In genomic region chr4:8831221-8832129, GRCh38 we compare ENCODE assay signal across 20 cellular contexts. TPM values are rescaled to one million over a fixed set of nuclear protein-coding genes. Genes with fewer than 3 reads are reported as not detected.
DNase-seq lines count a peak whose midpoint lies in the region; ATAC-seq, FAIRE-seq and TF ChIP-seq lines count a peak whose summit lies in the region.
"Had no signal": no experiment of that assay in that cellular context is flagged by ENCODE, and none has a peak within 500 bp of the region (broad histone marks: within the 10 kb centered on the region; RNA-seq: fewer than 3 reads in every experiment).

No MANE protein-coding gene starts in this region.

- H3K27ac ChIP-seq in WERI-Rb-1: peak overlapping the region; percentile 35
- no peak overlapping the region for H3K27ac ChIP-seq in kidney (ENCODE audit: low read depth in 2 of 2, low read length in 2 of 2)
- no peak overlapping the region for H3K27ac ChIP-seq in testis
- H3K27ac ChIP-seq: body of pancreas, VCaP had no signal

- H3K4me1 Mint-ChIP-seq in stimulated activated naive CD8-positive, alpha-beta T cell treated with anti-CD3 and anti-CD28 coated beads, Interleukin-15, amount 100 ng/mL, for 72 hours: no peaks in the 10 kb centered on the region
- H3K4me1 Mint-ChIP-seq: activated naive CD8-positive, alpha-beta T cell treated with anti-CD3 and anti-CD28 coated beads for 36 hours; GM23338 had no signal

- H3K36me3 ChIP-seq in WERI-Rb-1 (no peaks in the 10 kb centered on the region), kidney (ENCODE audit: control insufficient read depth in 1 of 2, insufficient read depth in 2 of 2, low read length in 2 of 2) (no peaks in the 10 kb centered on the region), testis (ENCODE audit: low read depth, missing control alignments) (no peaks in the 10 kb centered on the region)

- no peak for ATAC-seq in stimulated activated naive CD8-positive, alpha-beta T cell treated with anti-CD3 and anti-CD28 coated beads, Interleukin-15, amount 100 ng/mL, for 72 hours
- ATAC-seq: activated CD8-positive, alpha-beta T cell treated with anti-CD3 and anti-CD28 coated beads, Interleukin-2, amount 10 ng/mL, durations not matched to agents 7 days and 5 days; body of pancreas; GM23338 had no signal

- 80 to 83% methylated on average over 5 to 13 of the region's 13 CpGs for WGBS in testis, 2 donors

- H3K9me3 Mint-ChIP-seq in stimulated activated naive CD8-positive, alpha-beta T cell treated with anti-CD3 and anti-CD28 coated beads, Interleukin-15, amount 100 ng/mL, for 72 hours: no peaks in the 10 kb centered on the region
- H3K9me3 Mint-ChIP-seq: activated naive CD8-positive, alpha-beta T cell treated with anti-CD3 and anti-CD28 coated beads for 36 hours; activated T-helper 1 cell treated with anti-CD3 and anti-CD28 coated beads, Interleukin-12 subunit alpha, Interleukin-12 subunit beta, Interleukin-2, Interleukin-4 antibody, amounts not matched to agents 30 ng/mL and 10 ng/mL and 1 ng/mL, durations not matched to agents 14 hours and 24 hours and 36 hours; T-helper 1 cell treated with Interleukin-12 subunit alpha and Interleukin-12 subunit beta and Interleukin-4 antibody, amounts not matched to agents 30 μg/mL and 1 μg/mL, for 36 hours had no signal

- H3K4me3 ChIP-seq in WERI-Rb-1 (ENCODE audit: low read depth, low read length): no peak overlapping the region
- no peak overlapping the region for H3K4me3 ChIP-seq in kidney (ENCODE audit: low read length in 2 of 2)
- H3K4me3 ChIP-seq in testis: no peak overlapping the region
- H3K4me3 ChIP-seq: body of pancreas, GM23338 had no signal

- TF ChIP-seq CTCF in WERI-Rb-1 (IDR thresholded peaks at IDR 0.05; ENCODE audit: low read depth, low read length) (no peak), kidney (IDR thresholded peaks at IDR 0.05; ENCODE audit: borderline replicate concordance, extremely low read depth, insufficient read depth) (no peak), testis (IDR thresholded peaks at IDR 0.05) (no peak)

- H3K9me3 ChIP-seq in WERI-Rb-1 (ENCODE audit: severe bottlenecking): peaks cover 10% of the 10 kb centered on the region
- H3K9me3 ChIP-seq in kidney (ENCODE audit: control insufficient read depth in 1 of 2, low read length in 2 of 2): peaks cover 0 to 7% of the 10 kb centered on the region in 2 donors
- no peaks in the 10 kb centered on the region for H3K9me3 ChIP-seq in testis
- H3K9me3 ChIP-seq: body of pancreas had no signal

- no peak overlapping the region for H3K9ac ChIP-seq in kidney (ENCODE audit: low read length in 2 of 2)

- no peak overlapping the region for H3K4me3 Mint-ChIP-seq in stimulated activated naive CD8-positive, alpha-beta T cell treated with anti-CD3 and anti-CD28 coated beads, Interleukin-15, amount 100 ng/mL, for 72 hours
- H3K4me3 Mint-ChIP-seq: activated CD8-positive, alpha-beta T cell treated with anti-CD3 and anti-CD28 coated beads, Interleukin-2, amount 10 ng/mL, durations not matched to agents 7 days and 5 days; activated naive CD8-positive, alpha-beta T cell treated with anti-CD3 and anti-CD28 coated beads for 36 hours; activated T-helper 1 cell treated with anti-CD3 and anti-CD28 coated beads, Interleukin-12 subunit alpha, Interleukin-12 subunit beta, Interleukin-2, Interleukin-4 antibody, amounts not matched to agents 30 ng/mL and 10 ng/mL and 1 ng/mL, durations not matched to agents 14 hours and 24 hours and 36 hours; GM23338; T-helper 1 cell treated with Interleukin-12 subunit alpha and Interleukin-12 subunit beta and Interleukin-4 antibody, amounts not matched to agents 30 μg/mL and 1 μg/mL, for 36 hours had no signal

- FAIRE-seq in kidney (lab: Jason Lieb, UNC): no peak
- FAIRE-seq: endometrium had no signal

- no peaks in the 10 kb centered on the region for H3K4me1 ChIP-seq in kidney (ENCODE audit: control insufficient read depth in 1 of 2, insufficient read depth in 1 of 2, low read depth in 1 of 2, low read length in 2 of 2)
- no peaks in the 10 kb centered on the region for H3K4me1 ChIP-seq in testis
- H3K4me1 ChIP-seq: body of pancreas had no signal

- H3K27me3 Mint-ChIP-seq in stimulated activated naive CD8-positive, alpha-beta T cell treated with anti-CD3 and anti-CD28 coated beads, Interleukin-15, amount 100 ng/mL, for 72 hours: peaks cover 7% of the 10 kb centered on the region

- TF ChIP-seq POLR2A in testis (IDR thresholded peaks at IDR 0.05): no peak

- intact Hi-C loops in kidney (cut with DNase I) (no loop called here), testis (cut with DNase I; ENCODE audit: low total_unique reads) (no loop called here)

- H3K27ac Mint-ChIP-seq in stimulated activated naive CD8-positive, alpha-beta T cell treated with anti-CD3 and anti-CD28 coated beads, Interleukin-15, amount 100 ng/mL, for 72 hours: peak overlapping the region in 1 of 2 donors; percentile 27
- H3K27ac Mint-ChIP-seq: activated CD8-positive, alpha-beta T cell treated with anti-CD3 and anti-CD28 coated beads, Interleukin-2, amount 10 ng/mL, durations not matched to agents 7 days and 5 days; activated naive CD8-positive, alpha-beta T cell treated with anti-CD3 and anti-CD28 coated beads for 36 hours; activated T-helper 1 cell treated with anti-CD3 and anti-CD28 coated beads, Interleukin-12 subunit alpha, Interleukin-12 subunit beta, Interleukin-2, Interleukin-4 antibody, amounts not matched to agents 30 ng/mL and 10 ng/mL and 1 ng/mL, durations not matched to agents 14 hours and 24 hours and 36 hours; GM23338; T-helper 1 cell treated with Interleukin-12 subunit alpha and Interleukin-12 subunit beta and Interleukin-4 antibody, amounts not matched to agents 30 μg/mL and 1 μg/mL, for 36 hours had no signal

- no peaks in the 10 kb centered on the region for H3K27me3 ChIP-seq in WERI-Rb-1 (ENCODE audit: insufficient read depth, low read depth, severe bottlenecking)
- H3K27me3 ChIP-seq in testis: no peaks in the 10 kb centered on the region
- H3K27me3 ChIP-seq: body of pancreas had no signal

- DNase-seq in ELF-1 (ENCODE audit: low read depth, low spot score): peak; percentile 1
- DNase-seq in WERI-Rb-1: peak; percentile 76
- DNase-seq in kidney: peak; percentile 41
- peak; percentile 12 for DNase-seq in testis
- DNase-seq in NCI-H510A treated with DMSO at 0.1 percent for 48 hours (lab: John Stamatoyannopoulos, UW): no peak
- no peak for DNase-seq in stimulated activated naive CD8-positive, alpha-beta T cell treated with anti-CD3 and anti-CD28 coated beads, Interleukin-15, amount 100 ng/mL, for 72 hours
- no peak for DNase-seq in Kasumi-1 (lab: John Stamatoyannopoulos, UW)
- DNase-seq: activated CD8-positive, alpha-beta T cell treated with anti-CD3 and anti-CD28 coated beads, Interleukin-2, amount 10 ng/mL, durations not matched to agents 7 days and 5 days; activated naive CD8-positive, alpha-beta T cell treated with anti-CD3 and anti-CD28 coated beads for 36 hours; DMS79 treated with DMSO at 0.1 percent for 48 hours; glutamatergic neuron; stimulated activated CD4-positive, alpha-beta T cell treated with anti-CD3 and anti-CD28 coated beads, Interleukin-12 subunit alpha, Interleukin-12 subunit beta, amount 100 ng/mL, for 4 hours had no signal

RNA-seq across cellular contexts. Expression of gene HMX1, which starts 40.2 kb away (rescaled TPM):
- total RNA-seq in kidney: not detected
- polyA plus RNA-seq in kidney (ENCODE audit: insufficient read depth, low read depth, low replicate concordance): not detected
- total RNA-seq in testis: 1 to 10 TPM; 4.2 to 7.3 TPM
- 0.65 TPM for polyA plus RNA-seq in testis (ENCODE audit: insufficient read depth, low read depth, low replicate concordance)
- total RNA-seq: activated CD8-positive, alpha-beta T cell treated with anti-CD3 and anti-CD28 coated beads, Interleukin-2, amount 10 ng/mL, durations not matched to agents 7 days and 5 days; activated naive CD8-positive, alpha-beta T cell treated with anti-CD3 and anti-CD28 coated beads for 36 hours; activated T-helper 1 cell treated with anti-CD3 and anti-CD28 coated beads, Interleukin-12 subunit alpha, Interleukin-12 subunit beta, Interleukin-2, Interleukin-4 antibody, amounts not matched to agents 30 ng/mL and 10 ng/mL and 1 ng/mL, durations not matched to agents 14 hours and 24 hours and 36 hours; body of pancreas; liver; renal cortical epithelial cell had no signal
- polyA plus RNA-seq: GM23338, liver had no signal

Comparison
In these comparisons a context has a peak if more than half of its experiments do, and no peak if none do; other contexts are left out.
1. DNase-seq: peak in ELF-1 (single experiment), WERI-Rb-1 (single experiment), kidney (single experiment) and testis (single experiment); none in NCI-H510A treated with DMSO at 0.1 percent for 48 hours (single experiment), stimulated activated naive CD8-positive, alpha-beta T cell treated with anti-CD3 and anti-CD28 coated beads, Interleukin-15, amount 100 ng/mL, for 72 hours (0 of 2) and Kasumi-1 (0 of 2).